In genomic region chr18:32919799-32920198, GRCh38 we compare ENCODE assay signal across 8 cellular contexts.
DNase-seq lines count a peak whose midpoint lies in the region; ATAC-seq and TF ChIP-seq lines count a peak whose summit lies in the region.

No MANE protein-coding gene starts in this region.

- peak; percentile 95 for ATAC-seq in GM21717 (IDR thresholded peaks at IDR 0.05; ENCODE audit: unreplicated experiment)

- peak; percentile 70 for TF ChIP-seq CTCF in GM12875 (IDR thresholded peaks at IDR 0.05; ENCODE audit: borderline replicate concordance, insufficient read depth, low read depth, low read length)

- DNase-seq in HPDE6-E6E7 (ENCODE audit: extremely low spot score) (peak; percentile 37), NT2/D1 (ENCODE audit: low read depth, low spot score) (peak; percentile 30), erythroblast (lab: John Stamatoyannopoulos, UW) (peak; percentile 22 to 23), Ammon's horn (ENCODE audit: low spot score) (no peak)
- no peak for DNase-seq in activated CD4-positive, CD25-positive, alpha-beta regulatory T cell (lab: John Stamatoyannopoulos, UW)
- DNase-seq in activated T-helper 1 cell treated with anti-CD3 and anti-CD28 coated beads, Interleukin-12 subunit alpha, Interleukin-12 subunit beta, Interleukin-2, Interleukin-4 antibody, amounts not matched to agents 30 ng/mL and 10 ng/mL and 1 ng/mL, durations not matched to agents 14 hours and 24 hours and 36 hours (ENCODE audit: low spot score) = no peak

- no peak overlapping the region for H3K9ac ChIP-seq in NT2/D1 (ENCODE audit: insufficient read length, low read depth)

- TF ChIP-seq POLR2A in erythroblast (IDR thresholded peaks at IDR 0.05; ENCODE audit: low read length) = no peak

- intact Hi-C loops in activated T-helper 1 cell treated with anti-CD3 and anti-CD28 coated beads, Interleukin-12 subunit alpha, Interleukin-12 subunit beta, Interleukin-2, Interleukin-4 antibody, amounts not matched to agents 30 ng/mL and 10 ng/mL and 1 ng/mL, durations not matched to agents 14 hours and 24 hours and 36 hours (cut with micrococcal nuclease) = no loop called here

- no peaks in the 10 kb centered on the region for H3K36me3 Mint-ChIP-seq in activated T-helper 1 cell treated with anti-CD3 and anti-CD28 coated beads, Interleukin-12 subunit alpha, Interleukin-12 subunit beta, Interleukin-2, Interleukin-4 antibody, amounts not matched to agents 30 ng/mL and 10 ng/mL and 1 ng/mL, durations not matched to agents 14 hours and 24 hours and 36 hours (ENCODE audit: low read depth)

- no peaks in the 10 kb centered on the region for H3K27me3 ChIP-seq in NT2/D1 (ENCODE audit: insufficient read depth, insufficient read length)

- H3K9me3 Mint-ChIP-seq in activated T-helper 1 cell treated with anti-CD3 and anti-CD28 coated beads, Interleukin-12 subunit alpha, Interleukin-12 subunit beta, Interleukin-2, Interleukin-4 antibody, amounts not matched to agents 30 ng/mL and 10 ng/mL and 1 ng/mL, durations not matched to agents 14 hours and 24 hours and 36 hours = no peaks in the 10 kb centered on the region

- no peak overlapping the region for H3K4me3 ChIP-seq in GM12875 (ENCODE audit: low read depth, low read length)
- H3K4me3 ChIP-seq in NT2/D1 (ENCODE audit: insufficient read length, low read depth) = no peak overlapping the region

- no peak overlapping the region for H3K27ac Mint-ChIP-seq in activated T-helper 1 cell treated with anti-CD3 and anti-CD28 coated beads, Interleukin-12 subunit alpha, Interleukin-12 subunit beta, Interleukin-2, Interleukin-4 antibody, amounts not matched to agents 30 ng/mL and 10 ng/mL and 1 ng/mL, durations not matched to agents 14 hours and 24 hours and 36 hours

- no peaks in the 10 kb centered on the region for H3K4me1 ChIP-seq in NT2/D1 (ENCODE audit: insufficient read depth, insufficient read length)

- no peaks in the 10 kb centered on the region for H3K27me3 Mint-ChIP-seq in activated T-helper 1 cell treated with anti-CD3 and anti-CD28 coated beads, Interleukin-12 subunit alpha, Interleukin-12 subunit beta, Interleukin-2, Interleukin-4 antibody, amounts not matched to agents 30 ng/mL and 10 ng/mL and 1 ng/mL, durations not matched to agents 14 hours and 24 hours and 36 hours (ENCODE audit: insufficient read depth)

- H3K36me3 ChIP-seq in NT2/D1 (ENCODE audit: insufficient read depth, insufficient read length, low read length) = no peaks in the 10 kb centered on the region

- no peaks in the 10 kb centered on the region for H3K9me3 ChIP-seq in NT2/D1 (ENCODE audit: insufficient read depth, low read length)

- H3K4me3 Mint-ChIP-seq in activated T-helper 1 cell treated with anti-CD3 and anti-CD28 coated beads, Interleukin-12 subunit alpha, Interleukin-12 subunit beta, Interleukin-2, Interleukin-4 antibody, amounts not matched to agents 30 ng/mL and 10 ng/mL and 1 ng/mL, durations not matched to agents 14 hours and 24 hours and 36 hours = no peak overlapping the region

- no peaks in the 10 kb centered on the region for H3K4me1 Mint-ChIP-seq in activated T-helper 1 cell treated with anti-CD3 and anti-CD28 coated beads, Interleukin-12 subunit alpha, Interleukin-12 subunit beta, Interleukin-2, Interleukin-4 antibody, amounts not matched to agents 30 ng/mL and 10 ng/mL and 1 ng/mL, durations not matched to agents 14 hours and 24 hours and 36 hours (ENCODE audit: low read depth)

Comparison
In these comparisons a context has a peak if more than half of its experiments do, and no peak if none do; other contexts are left out.
1. DNase-seq: peak in HPDE6-E6E7 (single experiment), NT2/D1 (single experiment) and erythroblast (2 of 2); none in activated CD4-positive, CD25-positive, alpha-beta regulatory T cell (0 of 4), Ammon's horn (single experiment) and activated T-helper 1 cell treated with anti-CD3 and anti-CD28 coated beads, Interleukin-12 subunit alpha, Interleukin-12 subunit beta, Interleukin-2, Interleukin-4 antibody, amounts not matched to agents 30 ng/mL and 10 ng/mL and 1 ng/mL, durations not matched to agents 14 hours and 24 hours and 36 hours (single experiment).